Comparison of ENCODE assay signal across 8 cellular contexts in genomic region chr3:48715179-48715800, GRCh38. TPM values are rescaled to one million over a fixed set of nuclear protein-coding genes. Genes with fewer than 3 reads are reported as not detected.
DNase-seq lines count a peak whose midpoint lies in the region; ATAC-seq and TF ChIP-seq lines count a peak whose summit lies in the region.

No MANE protein-coding gene starts in this region.

- peak overlapping the region; percentile 71; the same call in 1 of the 2 replicates for H3K4me2 ChIP-seq in MM.1S (ENCODE audit: low read depth, low read length)

- peak overlapping the region; percentile 97 for H3K27ac Mint-ChIP-seq in chondrocyte (ENCODE audit: unreplicated experiment)
- peak overlapping the region; percentile 9 to 98 (median 95) for H3K27ac Mint-ChIP-seq in naive thymus-derived CD8-positive, alpha-beta T cell

- DNase-seq in COLO668 (lab: John Stamatoyannopoulos, UW; ENCODE audit: unreplicated experiment) (peak; percentile 2), MM.1S (no peak), chondrocyte (ENCODE audit: low spot score) (no peak), NCI-H510A treated with DMSO at 0.1 percent for 48 hours (lab: John Stamatoyannopoulos, UW) (no peak)
- DNase-seq in naive thymus-derived CD8-positive, alpha-beta T cell, result no peak
- no peak for DNase-seq in activated effector memory CD4-positive, alpha-beta T cell treated with Interleukin-2 at 50 U/mL for 16 hours
- DNase-seq in stimulated activated CD4-positive, alpha-beta T cell treated with anti-CD3 and anti-CD28 coated beads, Interleukin-2, amount 100 ng/mL, for 48 hours, result no peak

- H3K4me1 Mint-ChIP-seq in chondrocyte (ENCODE audit: low read depth), result peaks cover 46% of the 10 kb centered on the region
- peaks cover 23 to 65% (median 59%) of the 10 kb centered on the region in 4 donors for H3K4me1 Mint-ChIP-seq in naive thymus-derived CD8-positive, alpha-beta T cell

- H3K9ac ChIP-seq in MM.1S (ENCODE audit: low read length), result no peak overlapping the region; the same call in 1 of the 2 replicates

- TF ChIP-seq CTCF in MM.1S (IDR thresholded peaks at IDR 0.05; ENCODE audit: low read length) (no peak), chondrocyte (IDR thresholded peaks at IDR 0.05) (no peak)

- peaks cover 65% of the 10 kb centered on the region for H3K79me2 ChIP-seq in MM.1S (ENCODE audit: low read length)

- no peaks in the 10 kb centered on the region for H3K9me2 ChIP-seq in MM.1S (replicated peaks; ENCODE audit: insufficient read depth, low read length)

- no peaks in the 10 kb centered on the region for H4K20me1 ChIP-seq in MM.1S (ENCODE audit: insufficient read depth, low read length)

- no peaks in the 10 kb centered on the region for H3F3A ChIP-seq in MM.1S (ENCODE audit: insufficient read depth, low read length)

- no peaks in the 10 kb centered on the region for H3K27me3 Mint-ChIP-seq in chondrocyte (ENCODE audit: low read depth)
- H3K27me3 Mint-ChIP-seq in naive thymus-derived CD8-positive, alpha-beta T cell, result peaks cover 0 to 2% (median 0%) of the 10 kb centered on the region in 5 donors

- H3K4me3 ChIP-seq in MM.1S (ENCODE audit: low read length), result no peak overlapping the region

- H3K4me1 ChIP-seq in MM.1S (ENCODE audit: low read length), result no peaks in the 10 kb centered on the region

- POLR2A ChIA-PET in naive thymus-derived CD8-positive, alpha-beta T cell (lab: Charles Lee), result interaction anchor here (0.5 to 1.2 kb wide), 5 partner anchors 10 to 189 kb away, joined by 3 to 6 read pairs (median 3); no protein-coding TSS in a partner anchor

- peak overlapping the region; percentile 95 for H3K4me3 Mint-ChIP-seq in chondrocyte (ENCODE audit: unreplicated experiment)
- H3K4me3 Mint-ChIP-seq in naive thymus-derived CD8-positive, alpha-beta T cell, result peak overlapping the region; percentile 88 to 99 (median 96)

- no peaks in the 10 kb centered on the region for H3K27me3 ChIP-seq in MM.1S (replicated peaks; ENCODE audit: insufficient read depth, low read length)

- H3K27ac ChIP-seq in MM.1S (ENCODE audit: low read length), result no peak overlapping the region

- no peak for ATAC-seq in naive thymus-derived CD8-positive, alpha-beta T cell
- no peak for ATAC-seq in HG03135 (IDR thresholded peaks at IDR 0.05; ENCODE audit: unreplicated experiment)

- H3K9me3 ChIP-seq in MM.1S (replicated peaks; ENCODE audit: insufficient read depth, low read length), result no peaks in the 10 kb centered on the region

- no peaks in the 10 kb centered on the region for H3K9me3 Mint-ChIP-seq in chondrocyte (ENCODE audit: low read depth)
- H3K9me3 Mint-ChIP-seq in naive thymus-derived CD8-positive, alpha-beta T cell, result no peaks in the 10 kb centered on the region

- peaks cover 4% of the 10 kb centered on the region for H3K36me3 Mint-ChIP-seq in chondrocyte (ENCODE audit: low read depth)
- peaks cover 4 to 41% (median 11%) of the 10 kb centered on the region in 3 donors for H3K36me3 Mint-ChIP-seq in naive thymus-derived CD8-positive, alpha-beta T cell

- no peak overlapping the region for H2AFZ ChIP-seq in MM.1S (ENCODE audit: low read length)

- no peaks in the 10 kb centered on the region for H3K36me3 ChIP-seq in MM.1S (replicated peaks; ENCODE audit: insufficient read depth, low read length)

RNA-seq across cellular contexts. Expression of gene IP6K2, which starts 1.7 kb away (rescaled TPM):
- 68.8 to 109 TPM (median 72.3 TPM) in 3 replicates for total RNA-seq in chondrocyte
- 10 to 100 TPM; 88.1 to 91.5 TPM for total RNA-seq in naive thymus-derived CD8-positive, alpha-beta T cell
- polyA plus RNA-seq in naive thymus-derived CD8-positive, alpha-beta T cell, result 10 to 100 TPM; 46.4 to 58.8 (median 51.4) TPM

RNA-seq across cellular contexts. Expression of gene NCKIPSD, which starts 29.6 kb away (rescaled TPM):
- 24.0 to 27.2 TPM (median 24.7 TPM) in 3 replicates for total RNA-seq in chondrocyte
- total RNA-seq in naive thymus-derived CD8-positive, alpha-beta T cell, result 10 to 100 TPM; 18.1 to 18.7 TPM
- polyA plus RNA-seq in naive thymus-derived CD8-positive, alpha-beta T cell, result 10 to 100 TPM in 1 of 3 donors, 1 to 10 TPM in 2; 8.1 to 14.2 (median 8.5) TPM

RNA-seq across cellular contexts. Expression of gene CELSR3, which starts 52.6 kb away (rescaled TPM):
- 9.6 to 11.4 TPM (median 10.5 TPM) in 3 replicates for total RNA-seq in chondrocyte
- total RNA-seq in naive thymus-derived CD8-positive, alpha-beta T cell, result 1 to 10 TPM; 7.1 to 7.9 TPM
- polyA plus RNA-seq in naive thymus-derived CD8-positive, alpha-beta T cell, result under 1 TPM; 0.21 to 0.60 (median 0.42) TPM
